In genomic region chr5:151406322-151406947, GRCh38 we compare ENCODE assay signal across 10 cellular contexts. TPM values are rescaled to one million over a fixed set of nuclear protein-coding genes. Genes with fewer than 3 reads are reported as not detected.
DNase-seq lines count a peak whose midpoint lies in the region; ATAC-seq and TF ChIP-seq lines count a peak whose summit lies in the region.
"Had no signal": no experiment of that assay in that cellular context is flagged by ENCODE, and none has a peak within 500 bp of the region (broad histone marks: within the 10 kb centered on the region; RNA-seq: fewer than 3 reads in every experiment).

No MANE protein-coding gene starts in this region.

- H3K4me1 Mint-ChIP-seq in endothelial cell (ENCODE audit: unreplicated experiment): peaks cover 14% of the 10 kb centered on the region

- no peaks in the 10 kb centered on the region for H3K9me3 Mint-ChIP-seq in endothelial cell (ENCODE audit: unreplicated experiment)

- no peaks in the 10 kb centered on the region for H3K27me3 ChIP-seq in smooth muscle cell (ENCODE audit: low read depth)
- H3K27me3 ChIP-seq: BLaER1 treated with 17β-estradiol and CSF1 and Interleukin-3, amounts not matched to agents 10 nM and 100 nM had no signal

- no peak overlapping the region for H2AFZ ChIP-seq in smooth muscle cell (ENCODE audit: low read depth)

- no peaks in the 10 kb centered on the region for H3K36me3 ChIP-seq in smooth muscle cell (ENCODE audit: low read depth)
- H3K36me3 ChIP-seq: BLaER1 treated with 17β-estradiol and CSF1 and Interleukin-3, amounts not matched to agents 10 nM and 100 nM had no signal

- H3K27me3 Mint-ChIP-seq in endothelial cell (ENCODE audit: unreplicated experiment): peaks cover 2% of the 10 kb centered on the region

- no peak overlapping the region for H3K4me3 ChIP-seq in smooth muscle cell
- H3K4me3 ChIP-seq: BLaER1 treated with 17β-estradiol and CSF1 and Interleukin-3, amounts not matched to agents 10 nM and 100 nM had no signal

- WGBS in smooth muscle cell (ENCODE audit: low lambda C conversion rate): 87% methylated on average over 8 of the region's 8 CpGs

- H3K4me1 ChIP-seq in smooth muscle cell (ENCODE audit: low read depth): no peaks in the 10 kb centered on the region

- H3K9me3 ChIP-seq in smooth muscle cell (replicated peaks; ENCODE audit: low read depth): peaks cover under 1% of the 10 kb centered on the region

- peak; percentile 57 for TF ChIP-seq CTCF in endothelial cell (IDR thresholded peaks at IDR 0.05; ENCODE audit: unreplicated experiment)
- TF ChIP-seq CTCF in smooth muscle cell (IDR thresholded peaks at IDR 0.05; ENCODE audit: borderline replicate concordance, insufficient read depth, poor library complexity, severe bottlenecking): peak; percentile 41

- H4K20me1 ChIP-seq in smooth muscle cell (ENCODE audit: low read depth): no peaks in the 10 kb centered on the region
- H4K20me1 ChIP-seq: BLaER1 treated with 17β-estradiol and CSF1 and Interleukin-3, amounts not matched to agents 10 nM and 100 nM had no signal

- no peak overlapping the region for H3K4me3 Mint-ChIP-seq in endothelial cell (ENCODE audit: unreplicated experiment)

- TF ChIP-seq POLR2A in GM18505 (IDR thresholded peaks at IDR 0.05; ENCODE audit: borderline replicate concordance, extremely low read depth, insufficient read depth, insufficient read length): no peak

- H3K36me3 Mint-ChIP-seq in endothelial cell (ENCODE audit: low read depth, unreplicated experiment): no peaks in the 10 kb centered on the region

- no peak overlapping the region for H3K4me2 ChIP-seq in smooth muscle cell

- no peak overlapping the region for H3K27ac Mint-ChIP-seq in endothelial cell (ENCODE audit: unreplicated experiment)

- no peak overlapping the region for H3K27ac ChIP-seq in smooth muscle cell (ENCODE audit: low read depth)
- H3K27ac ChIP-seq: BLaER1 treated with 17β-estradiol and CSF1 and Interleukin-3, amounts not matched to agents 10 nM and 100 nM had no signal

- ATAC-seq in GM18505 (IDR thresholded peaks at IDR 0.05; ENCODE audit: unreplicated experiment): no peak

- no peaks in the 10 kb centered on the region for H3F3A ChIP-seq in smooth muscle cell (ENCODE audit: low read depth)

- no peaks in the 10 kb centered on the region for H3K79me2 ChIP-seq in smooth muscle cell (ENCODE audit: low read depth)

- no peak overlapping the region for H3K9ac ChIP-seq in smooth muscle cell (ENCODE audit: low read depth)
- H3K9ac ChIP-seq: BLaER1 treated with 17β-estradiol and CSF1 and Interleukin-3, amounts not matched to agents 10 nM and 100 nM had no signal

- DNase-seq in SHP77 (lab: John Stamatoyannopoulos, UW): peak; percentile 16 to 49
- no peak for DNase-seq in SHP77 treated with DMSO at 0.1 percent for 48 hours (lab: John Stamatoyannopoulos, UW)
- DNase-seq in NCI-H82 (lab: John Stamatoyannopoulos, UW): peak; percentile 39
- DNase-seq in endothelial cell (ENCODE audit: low spot score): no peak
- DNase-seq in smooth muscle cell (lab: John Stamatoyannopoulos, UW; ENCODE audit: unreplicated experiment): no peak
- DNase-seq in activated CD8-positive, alpha-beta memory T cell treated with anti-CD3 and anti-CD28 coated beads, Interleukin-2, amount 50 U/mL, for 48 hours: no peak
- DNase-seq in activated gamma-delta T cell treated with Interleukin-2 at 50 U/mL for 16 hours: no peak
- DNase-seq: activated CD4-positive, CD25-positive, alpha-beta regulatory T cell treated with anti-CD3 and anti-CD28 coated beads, Interleukin-2, amount 50 U/mL, for 72 hours had no signal

RNA-seq across cellular contexts. Expression of gene SLC36A1, which starts 41.0 kb away (rescaled TPM):
- 4.8 TPM for total RNA-seq in endothelial cell (ENCODE audit: unreplicated experiment)
- 8.8 and 15.1 TPM in 2 replicates for total RNA-seq in smooth muscle cell
- polyA plus RNA-seq in smooth muscle cell: 6.9 and 8.3 TPM in 2 replicates

RNA-seq across cellular contexts. Expression of gene SLC36A2, which starts 59.1 kb away (rescaled TPM):
- total RNA-seq in endothelial cell (ENCODE audit: unreplicated experiment): not detected
- total RNA-seq in smooth muscle cell: not detected in 2 replicates
- not detected in 2 replicates for polyA plus RNA-seq in smooth muscle cell

Comparison
In these comparisons a context has a peak if more than half of its experiments do, and no peak if none do; other contexts are left out.
1. DNase-seq: peak in SHP77 (2 of 2) and NCI-H82 (single experiment); none in SHP77 treated with DMSO at 0.1 percent for 48 hours (single experiment), endothelial cell (single experiment), smooth muscle cell (single experiment), activated CD8-positive, alpha-beta memory T cell treated with anti-CD3 and anti-CD28 coated beads, Interleukin-2, amount 50 U/mL, for 48 hours (single experiment) and activated gamma-delta T cell treated with Interleukin-2 at 50 U/mL for 16 hours (single experiment).